ENCODE assay signal across 20 cellular contexts in genomic region chr16:84766978-84767773, GRCh38. TPM values are rescaled to one million over a fixed set of nuclear protein-coding genes. Genes with fewer than 3 reads are reported as not detected.
DNase-seq lines count a peak whose midpoint lies in the region; ATAC-seq and TF ChIP-seq lines count a peak whose summit lies in the region.
"Had no signal": no experiment of that assay in that cellular context is flagged by ENCODE, and none has a peak within 500 bp of the region (broad histone marks: within the 10 kb centered on the region; RNA-seq: fewer than 3 reads in every experiment).

No MANE protein-coding gene starts in this region.

- no peak overlapping the region for H3K14ac ChIP-seq in mesenchymal stem cell (ENCODE audit: low read length in 2 of 2)

- no peaks in the 10 kb centered on the region for H3K9me3 ChIP-seq in CD4-positive, alpha-beta T cell (ENCODE audit: control insufficient read depth, low read length)
- no peaks in the 10 kb centered on the region for H3K9me3 ChIP-seq in CD8-positive, alpha-beta memory T cell (ENCODE audit: low read length)
- H3K9me3 ChIP-seq in mesenchymal stem cell (ENCODE audit: control insufficient read depth, low read length) = no peaks in the 10 kb centered on the region
- H3K9me3 ChIP-seq: upper lobe of right lung had no signal

- intact Hi-C loops in CD4-positive, alpha-beta T cell (cut with DNase I, micrococcal nuclease) = no loop called here

- H4K8ac ChIP-seq in mesenchymal stem cell (ENCODE audit: low read length) = no peak overlapping the region

- H3K4me3 ChIP-seq in CD8-positive, alpha-beta memory T cell (ENCODE audit: low read length) = no peak overlapping the region
- H3K4me3 ChIP-seq in mesenchymal stem cell (ENCODE audit: insufficient read depth in 1 of 2, low read depth in 1 of 2, low read length in 2 of 2) = no peak overlapping the region
- H3K4me3 ChIP-seq: upper lobe of right lung had no signal

- POLR2A ChIA-PET in CD4-positive, alpha-beta T cell (lab: Charles Lee) = no interaction called here
- POLR2A ChIA-PET in CD8-positive, alpha-beta memory T cell (lab: Charles Lee) = no interaction called here
- POLR2A ChIA-PET in naive thymus-derived CD8-positive, alpha-beta T cell (lab: Charles Lee) = no interaction called here

- TF ChIP-seq CTCF in CD4-positive, alpha-beta T cell (IDR thresholded peaks at IDR 0.05) = no peak

- H3K27ac ChIP-seq in CD4-positive, alpha-beta T cell (ENCODE audit: low read depth, low read length) = peak overlapping the region; percentile 58
- no peak overlapping the region for H3K27ac ChIP-seq in CD8-positive, alpha-beta memory T cell (ENCODE audit: low read depth, low read length)
- no peak overlapping the region for H3K27ac ChIP-seq in mesenchymal stem cell (ENCODE audit: low read length, poor library complexity, severe bottlenecking)
- H3K27ac ChIP-seq: C4-2B, epithelial cell of prostate, HL-60, upper lobe of right lung had no signal

- H3K4me1 Mint-ChIP-seq in CD4-positive, alpha-beta T cell (ENCODE audit: low read depth) = peaks cover 57% of the 10 kb centered on the region
- H3K4me1 Mint-ChIP-seq in CD8-positive, alpha-beta memory T cell = peaks cover 17 to 40% (median 24%) of the 10 kb centered on the region in 3 donors
- peaks cover 54% of the 10 kb centered on the region for H3K4me1 Mint-ChIP-seq in activated T-helper 17 cell treated with anti-CD3 and anti-CD28 coated beads, Interleukin-2, amount 50 U/mL, for 72 hours
- H3K4me1 Mint-ChIP-seq in naive thymus-derived CD8-positive, alpha-beta T cell = peaks cover 22 to 51% (median 38%) of the 10 kb centered on the region in 4 donors

- H2BK15ac ChIP-seq in mesenchymal stem cell (ENCODE audit: low read depth, poor library complexity, severe bottlenecking) = no peak overlapping the region

- no peak overlapping the region for H3K9ac ChIP-seq in mesenchymal stem cell (ENCODE audit: low read length)

- no peak for DNase-seq in CD4-positive, alpha-beta T cell
- no peak for DNase-seq in CD8-positive, alpha-beta memory T cell
- no peak for DNase-seq in naive thymus-derived CD8-positive, alpha-beta T cell
- no peak for DNase-seq in mesenchymal stem cell
- DNase-seq: HCEC 1CT; KG1; left colon; NCI-H146; NCI-H82; retina; stimulated activated CD4-positive, alpha-beta T cell treated with anti-CD3 and anti-CD28 coated beads, Interleukin-1b, Interleukin-23, amount 100 ng/mL, for 48 hours; upper lobe of right lung had no signal

- no peak overlapping the region for H3K18ac ChIP-seq in mesenchymal stem cell (ENCODE audit: low read depth in 1 of 2, low read length in 2 of 2)

- H3K27ac Mint-ChIP-seq in CD4-positive, alpha-beta T cell = peak overlapping the region; percentile 96
- peak overlapping the region in 7 of 8 donors; percentile 45 to 84 (median 69) for H3K27ac Mint-ChIP-seq in CD8-positive, alpha-beta memory T cell
- peak overlapping the region; percentile 86 for H3K27ac Mint-ChIP-seq in activated T-helper 17 cell treated with anti-CD3 and anti-CD28 coated beads, Interleukin-2, amount 50 U/mL, for 72 hours
- peak overlapping the region; percentile 79 to 95 (median 89) for H3K27ac Mint-ChIP-seq in naive thymus-derived CD8-positive, alpha-beta T cell

- peaks cover 42% of the 10 kb centered on the region for H3K36me3 ChIP-seq in CD8-positive, alpha-beta memory T cell (ENCODE audit: insufficient read depth, low read length)
- H3K36me3 ChIP-seq in mesenchymal stem cell (ENCODE audit: control insufficient read depth in 1 of 2, insufficient read depth in 2 of 2, low read depth in 1 of 2, low read length in 2 of 2) = peaks cover 46 to 77% of the 10 kb centered on the region in 2 experiments

- H2BK12ac ChIP-seq in mesenchymal stem cell (ENCODE audit: low read length in 2 of 2) = no peak overlapping the region

- CTCF ChIA-PET in CD4-positive, alpha-beta T cell (lab: Charles Lee) = interaction anchor here (0.7 to 2.8 kb wide), 3 partner anchors 12 to 185 kb away, joined by 3 to 17 read pairs (median 10); no protein-coding TSS in a partner anchor
- CTCF ChIA-PET in CD8-positive, alpha-beta memory T cell (lab: Charles Lee) = interaction anchor here (1.6 kb wide), 1 partner anchor 12 kb away, joined by 5 read pairs; no protein-coding TSS in a partner anchor

- no peak overlapping the region for H2BK120ac ChIP-seq in mesenchymal stem cell (ENCODE audit: low read depth, low read length)

- no peaks in the 10 kb centered on the region for H3K27me3 Mint-ChIP-seq in CD4-positive, alpha-beta T cell
- H3K27me3 Mint-ChIP-seq in CD8-positive, alpha-beta memory T cell = no peaks in the 10 kb centered on the region
- H3K27me3 Mint-ChIP-seq in activated T-helper 17 cell treated with anti-CD3 and anti-CD28 coated beads, Interleukin-2, amount 50 U/mL, for 72 hours = no peaks in the 10 kb centered on the region
- no peaks in the 10 kb centered on the region for H3K27me3 Mint-ChIP-seq in naive thymus-derived CD8-positive, alpha-beta T cell
- H3K27me3 Mint-ChIP-seq: central memory CD8-positive, alpha-beta T cell had no signal

- ATAC-seq in CD4-positive, alpha-beta T cell (ENCODE audit: poor library complexity) = no peak
- peak; percentile 16 for ATAC-seq in activated T-helper 17 cell treated with anti-CD3 and anti-CD28 coated beads, Interleukin-2, amount 50 U/mL, for 72 hours (replicated peaks)
- no peak for ATAC-seq in naive thymus-derived CD8-positive, alpha-beta T cell
- ATAC-seq in HG02610 (IDR thresholded peaks at IDR 0.05; ENCODE audit: unreplicated experiment) (no peak), GM21367 (IDR thresholded peaks at IDR 0.05; ENCODE audit: unreplicated experiment) (no peak), HG03108 (IDR thresholded peaks at IDR 0.05; ENCODE audit: unreplicated experiment) (no peak)
- ATAC-seq: left colon, upper lobe of right lung had no signal

- WGBS in mesenchymal stem cell = 97% methylated on average over 9 of the region's 11 CpGs

- peaks cover 29% of the 10 kb centered on the region for H3K4me1 ChIP-seq in CD8-positive, alpha-beta memory T cell (ENCODE audit: insufficient read depth, low read length)
- H3K4me1 ChIP-seq in mesenchymal stem cell (ENCODE audit: control insufficient read depth, insufficient read depth, low read depth, low read length) = peaks cover 2% of the 10 kb centered on the region

- H2BK5ac ChIP-seq in mesenchymal stem cell (ENCODE audit: low read depth, low read length, poor library complexity, severe bottlenecking) = no peak overlapping the region

- no peak overlapping the region for H3K4ac ChIP-seq in mesenchymal stem cell (ENCODE audit: low read depth in 1 of 2, low read length in 2 of 2)

- peak overlapping the region; percentile 42 for H3K4me3 Mint-ChIP-seq in CD4-positive, alpha-beta T cell
- peak overlapping the region in 1 of 7 donors; percentile 47 for H3K4me3 Mint-ChIP-seq in CD8-positive, alpha-beta memory T cell
- H3K4me3 Mint-ChIP-seq in activated T-helper 17 cell treated with anti-CD3 and anti-CD28 coated beads, Interleukin-2, amount 50 U/mL, for 72 hours = peak overlapping the region; percentile 82
- peak overlapping the region in 8 of 10 donors; percentile 25 to 74 (median 44) for H3K4me3 Mint-ChIP-seq in naive thymus-derived CD8-positive, alpha-beta T cell
- H3K4me3 Mint-ChIP-seq: central memory CD8-positive, alpha-beta T cell had no signal

- no peak overlapping the region for H2AK5ac ChIP-seq in mesenchymal stem cell (ENCODE audit: low read length, severe bottlenecking)

- no peak overlapping the region for H3K23ac ChIP-seq in mesenchymal stem cell (ENCODE audit: low read length in 2 of 2)

- no peaks in the 10 kb centered on the region for H3K27me3 ChIP-seq in CD4-positive, alpha-beta T cell (ENCODE audit: control insufficient read depth, insufficient read depth, low read length)
- no peaks in the 10 kb centered on the region for H3K27me3 ChIP-seq in CD8-positive, alpha-beta memory T cell (ENCODE audit: insufficient read depth, low read length, poor library complexity, severe bottlenecking)
- H3K27me3 ChIP-seq in mesenchymal stem cell (ENCODE audit: control insufficient read depth in 1 of 2, insufficient read depth in 1 of 2, low read length in 2 of 2) = no peaks in the 10 kb centered on the region
- H3K27me3 ChIP-seq: upper lobe of right lung had no signal

- peaks cover 45% of the 10 kb centered on the region for H3K79me1 ChIP-seq in mesenchymal stem cell (replicated peaks; ENCODE audit: low read length, poor library complexity, severe bottlenecking)

- H3K9me3 Mint-ChIP-seq in CD4-positive, alpha-beta T cell = no peaks in the 10 kb centered on the region
- H3K9me3 Mint-ChIP-seq in CD8-positive, alpha-beta memory T cell = no peaks in the 10 kb centered on the region
- H3K9me3 Mint-ChIP-seq in activated T-helper 17 cell treated with anti-CD3 and anti-CD28 coated beads, Interleukin-2, amount 50 U/mL, for 72 hours = no peaks in the 10 kb centered on the region
- H3K9me3 Mint-ChIP-seq in naive thymus-derived CD8-positive, alpha-beta T cell = no peaks in the 10 kb centered on the region
- H3K9me3 Mint-ChIP-seq: central memory CD8-positive, alpha-beta T cell had no signal

- H3K4me2 ChIP-seq in mesenchymal stem cell (ENCODE audit: low read length, poor library complexity, severe bottlenecking) = no peak overlapping the region

- H4K91ac ChIP-seq in mesenchymal stem cell (ENCODE audit: low read length) = no peak overlapping the region

- no peak overlapping the region for H2AFZ ChIP-seq in mesenchymal stem cell (ENCODE audit: low read depth, low read length)

- H3K36me3 Mint-ChIP-seq in CD4-positive, alpha-beta T cell (ENCODE audit: low read depth) = peaks cover 96% of the 10 kb centered on the region
- H3K36me3 Mint-ChIP-seq in CD8-positive, alpha-beta memory T cell = peaks cover 12 to 88% (median 24%) of the 10 kb centered on the region in 3 donors
- H3K36me3 Mint-ChIP-seq in activated T-helper 17 cell treated with anti-CD3 and anti-CD28 coated beads, Interleukin-2, amount 50 U/mL, for 72 hours (ENCODE audit: low read depth) = peaks cover 100% of the 10 kb centered on the region
- peaks cover 11 to 92% (median 36%) of the 10 kb centered on the region in 3 donors for H3K36me3 Mint-ChIP-seq in naive thymus-derived CD8-positive, alpha-beta T cell

RNA-seq across cellular contexts. Expression of gene CRISPLD2, which starts 52.6 kb away (rescaled TPM):
- total RNA-seq in CD4-positive, alpha-beta T cell = 1 to 10 TPM; 2.0 to 2.6 TPM
- total RNA-seq in CD8-positive, alpha-beta memory T cell = under 1 TPM in 1 of 2 experiments, not detected in 1; 0.04 TPM
- 0.05 TPM for polyA plus RNA-seq in CD8-positive, alpha-beta memory T cell
- total RNA-seq in activated T-helper 17 cell treated with anti-CD3 and anti-CD28 coated beads, Interleukin-2, amount 50 U/mL, for 72 hours = under 1 TPM; 0.30 to 0.66 TPM
- not detected for total RNA-seq in naive thymus-derived CD8-positive, alpha-beta T cell
- under 1 TPM; 0.05 to 0.24 (median 0.07) TPM for polyA plus RNA-seq in naive thymus-derived CD8-positive, alpha-beta T cell
- 92.2 TPM for polyA plus RNA-seq in mesenchymal stem cell (2013, experiment 1 of 2)
- 91.8 TPM for polyA plus RNA-seq in mesenchymal stem cell (2013, experiment 2 of 2)
